Comparison of ENCODE assay signal across 28 cellular contexts in the genomic region with DNA sequence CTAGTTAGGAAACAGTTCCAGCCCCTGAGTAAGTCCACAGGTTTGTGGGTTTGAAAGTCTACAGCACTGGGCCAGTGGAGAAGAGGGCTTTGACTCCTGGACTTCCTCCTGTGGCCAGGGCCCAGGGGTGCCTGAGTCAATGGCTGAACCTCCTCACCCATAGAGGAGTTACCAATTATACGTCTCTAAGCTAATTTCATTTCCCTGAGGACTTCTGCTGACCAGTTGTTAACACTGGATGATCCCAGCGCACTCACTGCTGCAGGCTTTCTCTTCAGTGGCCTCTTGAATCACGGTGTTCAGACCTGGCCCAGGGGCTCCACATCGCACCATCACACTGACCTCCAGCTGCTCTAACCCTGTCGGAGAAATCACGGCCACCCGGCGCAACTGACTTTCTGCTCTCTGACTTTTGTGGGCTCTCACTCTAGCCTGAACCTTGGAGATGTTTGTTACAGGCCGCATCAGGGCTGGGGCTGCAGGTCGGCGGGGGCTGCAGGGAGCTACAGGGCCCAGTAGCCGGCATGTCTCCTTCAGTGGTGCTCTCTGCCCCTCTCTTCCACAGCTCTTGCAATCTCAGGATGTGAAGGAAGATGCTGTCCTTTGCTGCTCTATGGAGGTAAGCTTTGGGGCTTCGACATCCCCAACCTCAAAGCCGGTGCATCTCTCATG.
"Had no signal": no experiment of that assay in that cellular context is flagged by ENCODE, and none has a peak within 500 bp of the region (broad histone marks: within the 10 kb centered on the region; RNA-seq: fewer than 3 reads in every experiment).

No MANE protein-coding gene starts in this region.

- H3K9me3 Mint-ChIP-seq: activated CD4-positive, alpha-beta memory T cell treated with anti-CD3 and anti-CD28 coated beads, Interleukin-2, amount 10 ng/mL, durations not matched to agents 7 days and 5 days; activated naive CD4-positive, alpha-beta T cell treated with anti-CD3 and anti-CD28 coated beads, Interleukin-2, amount 50 U/mL, for 24 hours; activated naive CD8-positive, alpha-beta T cell treated with anti-CD3 and anti-CD28 coated beads, Interleukin-2, amount 50 U/mL, for 24 hours; activated T-cell treated with anti-CD3 and anti-CD28 coated beads, Interleukin-2, amount 50 U/mL, for 4 hours; activated T-helper 2 cell treated with anti-CD3 and anti-CD28 coated beads, Interferon-gamma antibody, Interleukin-2, Interleukin-4, amounts not matched to agents 10 μg/mL and 5 μg/mL and 100 μg/mL, durations not matched to agents 14 hours and 24 hours and 36 hours; nephron progenitor cell; T-helper 1 cell treated with Interleukin-12 subunit alpha and Interleukin-12 subunit beta and Interleukin-4 antibody, amounts not matched to agents 30 μg/mL and 1 μg/mL, for 36 hours had no signal

- DNase-seq: activated CD4-positive, alpha-beta memory T cell treated with anti-CD3 and anti-CD28 coated beads, Interleukin-2, amount 10 ng/mL, durations not matched to agents 7 days and 5 days; activated CD4-positive, alpha-beta T cell treated with anti-CD3 and anti-CD28 coated beads for 48 hours; activated naive CD8-positive, alpha-beta T cell treated with anti-CD3 and anti-CD28 coated beads, Interleukin-2, amount 50 U/mL, for 24 hours; activated T-cell treated with anti-CD3 and anti-CD28 coated beads, Interleukin-2, amount 50 U/mL, for 4 hours; amygdala; central memory CD4-positive, alpha-beta T cell; effector memory CD4-positive, alpha-beta T cell; hippocampal formation; mesendoderm; nephron progenitor cell; ovary; spleen; stimulated activated CD4-positive, alpha-beta T cell treated with anti-CD3 and anti-CD28 coated beads, Interleukin-2, amount 100 ng/mL, for 48 hours; stimulated activated naive CD8-positive, alpha-beta T cell treated with anti-CD3 and anti-CD28 coated beads, Interleukin-15, Interleukin-2, amounts not matched to agents 100 U/mL and 50 U/mL, for 24 hours; T-helper 9 cell; WERI-Rb-1 had no signal

- H3K27ac ChIP-seq: gastroesophageal sphincter, neutrophil, ovary, prostate gland, SK-N-MC, spleen, upper lobe of left lung, vagina had no signal

- H3K27ac Mint-ChIP-seq: activated naive CD4-positive, alpha-beta T cell treated with anti-CD3 and anti-CD28 coated beads, Interleukin-2, amount 50 U/mL, for 24 hours; activated naive CD8-positive, alpha-beta T cell treated with anti-CD3 and anti-CD28 coated beads, Interleukin-2, amount 50 U/mL, for 24 hours; activated T-helper 2 cell treated with anti-CD3 and anti-CD28 coated beads, Interferon-gamma antibody, Interleukin-2, Interleukin-4, amounts not matched to agents 10 μg/mL and 5 μg/mL and 100 μg/mL, durations not matched to agents 14 hours and 24 hours and 36 hours; nephron progenitor cell; T-helper 1 cell treated with Interleukin-12 subunit alpha and Interleukin-12 subunit beta and Interleukin-4 antibody, amounts not matched to agents 30 μg/mL and 1 μg/mL, for 36 hours had no signal

- H3K4me3 ChIP-seq: gastroesophageal sphincter, lung, ovary, prostate gland, SK-N-MC, spleen, upper lobe of left lung, vagina had no signal

- H3K9me3 ChIP-seq: gastroesophageal sphincter, neutrophil, ovary, prostate gland, spleen, upper lobe of left lung, vagina had no signal

- H3K36me3 Mint-ChIP-seq: activated naive CD4-positive, alpha-beta T cell treated with anti-CD3 and anti-CD28 coated beads, Interleukin-2, amount 50 U/mL, for 24 hours had no signal

- H3K4me3 Mint-ChIP-seq: activated CD4-positive, alpha-beta memory T cell treated with anti-CD3 and anti-CD28 coated beads, Interleukin-2, amount 10 ng/mL, durations not matched to agents 7 days and 5 days; activated naive CD4-positive, alpha-beta T cell treated with anti-CD3 and anti-CD28 coated beads, Interleukin-2, amount 50 U/mL, for 24 hours; activated naive CD8-positive, alpha-beta T cell treated with anti-CD3 and anti-CD28 coated beads, Interleukin-2, amount 50 U/mL, for 24 hours; activated T-cell treated with anti-CD3 and anti-CD28 coated beads, Interleukin-2, amount 50 U/mL, for 4 hours; nephron progenitor cell; T-helper 1 cell treated with Interleukin-12 subunit alpha and Interleukin-12 subunit beta and Interleukin-4 antibody, amounts not matched to agents 30 μg/mL and 1 μg/mL, for 36 hours had no signal

- H3K36me3 ChIP-seq: neutrophil, ovary, prostate gland, vagina had no signal

- ATAC-seq: activated CD4-positive, CD25-positive, alpha-beta regulatory T cell treated with anti-CD3 and anti-CD28 coated beads, Interleukin-2, amount 50 U/mL, for 24 hours; activated naive CD8-positive, alpha-beta T cell treated with anti-CD3 and anti-CD28 coated beads, Interleukin-2, amount 50 U/mL, for 24 hours; activated T-cell treated with anti-CD3 and anti-CD28 coated beads, Interleukin-2, amount 50 U/mL, for 4 hours; gastroesophageal sphincter; left lobe of liver; stimulated activated naive CD8-positive, alpha-beta T cell treated with anti-CD3 and anti-CD28 coated beads, Interleukin-15, Interleukin-2, amounts not matched to agents 100 U/mL and 50 U/mL, for 24 hours had no signal

- H3K27me3 ChIP-seq: gastroesophageal sphincter, neutrophil, ovary, spleen, upper lobe of left lung, vagina had no signal

- H3K4me1 ChIP-seq: prostate gland had no signal

- H3K27me3 Mint-ChIP-seq: activated CD4-positive, alpha-beta memory T cell treated with anti-CD3 and anti-CD28 coated beads, Interleukin-2, amount 10 ng/mL, durations not matched to agents 7 days and 5 days; activated naive CD4-positive, alpha-beta T cell treated with anti-CD3 and anti-CD28 coated beads, Interleukin-2, amount 50 U/mL, for 24 hours; activated naive CD8-positive, alpha-beta T cell treated with anti-CD3 and anti-CD28 coated beads, Interleukin-2, amount 50 U/mL, for 24 hours had no signal
